Comparison of ENCODE assay signal across 1 cellular context in genomic region chr2:120823551-120823950, GRCh38.
TF ChIP-seq lines count a peak whose summit lies in the region.

No MANE protein-coding gene starts in this region.

TF ChIP-seq in SK-N-SH, 30 proteins besides CTCF, POLR2A, EP300 and RAD21 (continued from another document):
- TF ChIP-seq, protein P1, sequence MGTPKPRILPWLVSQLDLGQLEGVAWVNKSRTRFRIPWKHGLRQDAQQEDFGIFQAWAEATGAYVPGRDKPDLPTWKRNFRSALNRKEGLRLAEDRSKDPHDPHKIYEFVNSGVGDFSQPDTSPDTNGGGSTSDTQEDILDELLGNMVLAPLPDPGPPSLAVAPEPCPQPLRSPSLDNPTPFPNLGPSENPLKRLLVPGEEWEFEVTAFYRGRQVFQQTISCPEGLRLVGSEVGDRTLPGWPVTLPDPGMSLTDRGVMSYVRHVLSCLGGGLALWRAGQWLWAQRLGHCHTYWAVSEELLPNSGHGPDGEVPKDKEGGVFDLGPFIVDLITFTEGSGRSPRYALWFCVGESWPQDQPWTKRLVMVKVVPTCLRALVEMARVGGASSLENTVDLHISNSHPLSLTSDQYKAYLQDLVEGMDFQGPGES (IDR thresholded peaks at IDR 0.05; ENCODE audit: low read depth, low read length): no peak
